13 cellular contexts compared by ENCODE assay signal in genomic region chr1:197771904-197772561, GRCh38. TPM values are rescaled to one million over a fixed set of nuclear protein-coding genes. Genes with fewer than 3 reads are reported as not detected.
DNase-seq lines count a peak whose midpoint lies in the region; ATAC-seq and TF ChIP-seq lines count a peak whose summit lies in the region.
"Had no signal": no experiment of that assay in that cellular context is flagged by ENCODE, and none has a peak within 500 bp of the region (broad histone marks: within the 10 kb centered on the region; RNA-seq: fewer than 3 reads in every experiment).

No MANE protein-coding gene starts in this region.

- peak overlapping the region; percentile 33 to 94 (median 90) for H3K4me3 Mint-ChIP-seq in CD4-positive, CD25-positive, alpha-beta regulatory T cell
- H3K4me3 Mint-ChIP-seq in CD4-positive, alpha-beta memory T cell, result peak overlapping the region in 7 of 8 donors; percentile 33 to 91 (median 47)

- H3K27ac ChIP-seq in CD4-positive, CD25-positive, alpha-beta regulatory T cell (ENCODE audit: insufficient read depth, low read length, poor library complexity, severe bottlenecking), result no peak overlapping the region
- H3K27ac ChIP-seq in CD4-positive, alpha-beta memory T cell (ENCODE audit: low read depth, low read length), result no peak overlapping the region
- H3K27ac ChIP-seq in OCI-LY3 (ENCODE audit: low read length) (no peak overlapping the region), duodenal mucosa (ENCODE audit: low read depth, low read length) (no peak overlapping the region), vagina (no peak overlapping the region)
- no peak overlapping the region for H3K27ac ChIP-seq in effector memory CD4-positive, alpha-beta T cell (ENCODE audit: insufficient read depth, low read length, poor library complexity, severe bottlenecking)
- H3K27ac ChIP-seq: BLaER1 treated with 17β-estradiol and CSF1 and Interleukin-3, amounts not matched to agents 10 nM and 100 nM; thyroid gland had no signal

- peaks cover 75% of the 10 kb centered on the region for H3K79me2 ChIP-seq in OCI-LY3 (ENCODE audit: low read length)

- no peak for TF ChIP-seq CTCF in OCI-LY3 (IDR thresholded peaks at IDR 0.05; ENCODE audit: low read depth, low read length)
- TF ChIP-seq CTCF in vagina (IDR thresholded peaks at IDR 0.05), result no peak

- intact Hi-C loops in CD4-positive, alpha-beta memory T cell (cut with micrococcal nuclease), result loop anchor here (10.0 kb wide), 1 partner anchor 913 kb away; no protein-coding TSS in a partner anchor
- intact Hi-C loops in vagina (cut with DNase I), result no loop called here

- no peaks in the 10 kb centered on the region for H3K27me3 Mint-ChIP-seq in CD4-positive, CD25-positive, alpha-beta regulatory T cell
- H3K27me3 Mint-ChIP-seq in CD4-positive, alpha-beta memory T cell, result no peaks in the 10 kb centered on the region

- H3K4me1 ChIP-seq in CD4-positive, CD25-positive, alpha-beta regulatory T cell (ENCODE audit: control insufficient read depth, insufficient read depth, low read length, poor library complexity, severe bottlenecking), result peaks cover 67% of the 10 kb centered on the region
- H3K4me1 ChIP-seq in CD4-positive, alpha-beta memory T cell (ENCODE audit: insufficient read depth, low read length), result peaks cover 78% of the 10 kb centered on the region
- H3K4me1 ChIP-seq in OCI-LY3 (ENCODE audit: low read length), result peaks cover 37% of the 10 kb centered on the region
- H3K4me1 ChIP-seq in duodenal mucosa (ENCODE audit: control insufficient read depth in 1 of 2, insufficient read depth in 2 of 2, low read length in 2 of 2), result peaks cover 43 to 53% of the 10 kb centered on the region in 2 donors
- H3K4me1 ChIP-seq in effector memory CD4-positive, alpha-beta T cell (ENCODE audit: control insufficient read depth, insufficient read depth, low read length, poor library complexity, severe bottlenecking), result peaks cover 32% of the 10 kb centered on the region
- peaks cover 50% of the 10 kb centered on the region for H3K4me1 ChIP-seq in vagina

- POLR2A ChIA-PET in CD4-positive, alpha-beta memory T cell (lab: Charles Lee; ENCODE audit: partially characterized antibody), result no interaction called here

- H3K4me2 ChIP-seq in OCI-LY3 (ENCODE audit: low read length), result 0 out of 2 replicates have a peak overlapping the region, but pooled peaks have one; percentile 89

- ATAC-seq in CD4-positive, CD25-positive, alpha-beta regulatory T cell (ENCODE audit: low read depth in 2 of 2), result no peak

- H4K20me1 ChIP-seq in OCI-LY3 (ENCODE audit: insufficient read depth, low read length), result peaks cover 57% of the 10 kb centered on the region

- no peak overlapping the region for H2AFZ ChIP-seq in OCI-LY3 (ENCODE audit: low read depth, low read length)

- no peaks in the 10 kb centered on the region for H3K9me3 ChIP-seq in CD4-positive, CD25-positive, alpha-beta regulatory T cell (ENCODE audit: control insufficient read depth in 2 of 2, low read length in 2 of 2)
- no peaks in the 10 kb centered on the region for H3K9me3 ChIP-seq in CD4-positive, alpha-beta memory T cell (ENCODE audit: control insufficient read depth in 1 of 2, low read length in 2 of 2)
- H3K9me3 ChIP-seq in OCI-LY3 (ENCODE audit: insufficient read depth, low read length) (no peaks in the 10 kb centered on the region), duodenal mucosa (ENCODE audit: control insufficient read depth in 1 of 2, low read length in 2 of 2) (no peaks in the 10 kb centered on the region), vagina (no peaks in the 10 kb centered on the region)
- no peaks in the 10 kb centered on the region for H3K9me3 ChIP-seq in effector memory CD4-positive, alpha-beta T cell (ENCODE audit: control insufficient read depth, low read length)
- H3K9me3 ChIP-seq: BLaER1 treated with 17β-estradiol and CSF1 and Interleukin-3, amounts not matched to agents 10 nM and 100 nM; thyroid gland had no signal

- no peak overlapping the region for H3K27ac Mint-ChIP-seq in CD4-positive, CD25-positive, alpha-beta regulatory T cell
- peak overlapping the region in 1 of 7 donors; percentile 10 for H3K27ac Mint-ChIP-seq in CD4-positive, alpha-beta memory T cell

- TF ChIP-seq POLR2A in vagina (IDR thresholded peaks at IDR 0.05), result no peak

- H3K36me3 Mint-ChIP-seq in CD4-positive, CD25-positive, alpha-beta regulatory T cell, result peaks cover 12% of the 10 kb centered on the region
- H3K36me3 Mint-ChIP-seq in CD4-positive, alpha-beta memory T cell, result peaks cover 8 to 21% of the 10 kb centered on the region in 2 donors

- no peaks in the 10 kb centered on the region for H3K27me3 ChIP-seq in CD4-positive, CD25-positive, alpha-beta regulatory T cell (ENCODE audit: control insufficient read depth, insufficient read depth, low read length)
- H3K27me3 ChIP-seq in CD4-positive, alpha-beta memory T cell (ENCODE audit: insufficient read depth, low read length), result no peaks in the 10 kb centered on the region
- no peaks in the 10 kb centered on the region for H3K27me3 ChIP-seq in OCI-LY3 (ENCODE audit: low read depth, low read length)
- no peaks in the 10 kb centered on the region for H3K27me3 ChIP-seq in duodenal mucosa (ENCODE audit: control insufficient read depth in 1 of 2, insufficient read depth in 2 of 2, low read length in 2 of 2)
- H3K27me3 ChIP-seq in effector memory CD4-positive, alpha-beta T cell (replicated peaks; ENCODE audit: control insufficient read depth, insufficient read depth, low read length, poor library complexity, severe bottlenecking), result no peaks in the 10 kb centered on the region
- no peaks in the 10 kb centered on the region for H3K27me3 ChIP-seq in vagina
- H3K27me3 ChIP-seq: thyroid gland had no signal

- peaks cover 7% of the 10 kb centered on the region for H3K36me3 ChIP-seq in CD4-positive, CD25-positive, alpha-beta regulatory T cell (ENCODE audit: control insufficient read depth, insufficient read depth, low read length)
- H3K36me3 ChIP-seq in CD4-positive, alpha-beta memory T cell (ENCODE audit: insufficient read depth, low read length), result no peaks in the 10 kb centered on the region
- H3K36me3 ChIP-seq in OCI-LY3 (replicated peaks; ENCODE audit: low read depth, low read length), result peaks cover 36% of the 10 kb centered on the region
- no peaks in the 10 kb centered on the region for H3K36me3 ChIP-seq in duodenal mucosa (ENCODE audit: control insufficient read depth in 1 of 2, insufficient read depth in 2 of 2, low read length in 2 of 2)
- no peaks in the 10 kb centered on the region for H3K36me3 ChIP-seq in effector memory CD4-positive, alpha-beta T cell (ENCODE audit: control insufficient read depth, insufficient read depth, low read length)
- no peaks in the 10 kb centered on the region for H3K36me3 ChIP-seq in vagina
- H3K36me3 ChIP-seq: BLaER1 treated with 17β-estradiol and CSF1 and Interleukin-3, amounts not matched to agents 10 nM and 100 nM; thyroid gland had no signal

- CTCF ChIA-PET in CD4-positive, alpha-beta memory T cell (lab: Charles Lee; ENCODE audit: partially characterized antibody), result no interaction called here

- H3K9me3 Mint-ChIP-seq in CD4-positive, CD25-positive, alpha-beta regulatory T cell, result no peaks in the 10 kb centered on the region
- no peaks in the 10 kb centered on the region for H3K9me3 Mint-ChIP-seq in CD4-positive, alpha-beta memory T cell

- H3K9ac ChIP-seq in OCI-LY3 (ENCODE audit: low read length), result no peak overlapping the region
- H3K9ac ChIP-seq in duodenal mucosa (ENCODE audit: low read depth in 1 of 2, low read length in 2 of 2), result peak overlapping the region in 1 of 2 donors; percentile 8
- H3K9ac ChIP-seq: BLaER1 treated with 17β-estradiol and CSF1 and Interleukin-3, amounts not matched to agents 10 nM and 100 nM had no signal

- H3K4me3 ChIP-seq in CD4-positive, CD25-positive, alpha-beta regulatory T cell (ENCODE audit: low read depth, low read length), result peak overlapping the region; percentile 41
- H3K4me3 ChIP-seq in CD4-positive, alpha-beta memory T cell (ENCODE audit: low read length in 2 of 2), result no peak overlapping the region
- H3K4me3 ChIP-seq in OCI-LY3 (ENCODE audit: low read length), result no peak overlapping the region
- H3K4me3 ChIP-seq in duodenal mucosa (ENCODE audit: low read depth in 1 of 2, low read length in 2 of 2), result peak overlapping the region; percentile 37 to 83
- no peak overlapping the region for H3K4me3 ChIP-seq in effector memory CD4-positive, alpha-beta T cell (ENCODE audit: insufficient read depth, low read depth, low read length, poor library complexity, severe bottlenecking)
- H3K4me3 ChIP-seq in vagina, result no peak overlapping the region
- H3K4me3 ChIP-seq: BLaER1 treated with 17β-estradiol and CSF1 and Interleukin-3, amounts not matched to agents 10 nM and 100 nM; thyroid gland had no signal

- DNase-seq in CD4-positive, CD25-positive, alpha-beta regulatory T cell, result no peak
- DNase-seq in CD4-positive, alpha-beta memory T cell, result no peak
- no peak for DNase-seq in effector memory CD4-positive, alpha-beta T cell
- no peak for DNase-seq in DMS153 treated with DMSO at 0.1 percent for 48 hours (lab: John Stamatoyannopoulos, UW; ENCODE audit: unreplicated experiment)
- no peak for DNase-seq in vagina (ENCODE audit: extremely low spot score in 2 of 2)
- DNase-seq: activated CD4-positive, alpha-beta T cell treated with anti-CD3 and anti-CD28 coated beads, Interleukin-2, amount 50 U/mL, for 48 hours; activated effector memory CD4-positive, alpha-beta T cell treated with anti-CD3 and anti-CD28 coated beads, Interleukin-2, amount 50 U/mL, for 16 hours; DMS79 treated with DMSO at 0.1 percent for 48 hours; NCI-H187 treated with DMSO at 0.1 percent for 48 hours; thyroid gland had no signal

- peaks cover 53 to 79% (median 66%) of the 10 kb centered on the region in 4 donors for H3K4me1 Mint-ChIP-seq in CD4-positive, CD25-positive, alpha-beta regulatory T cell
- H3K4me1 Mint-ChIP-seq in CD4-positive, alpha-beta memory T cell, result peaks cover 60 to 77% (median 70%) of the 10 kb centered on the region in 4 donors

RNA-seq across cellular contexts. Expression of gene DENND1B, which starts 3.2 kb away (rescaled TPM):
- total RNA-seq in CD4-positive, CD25-positive, alpha-beta regulatory T cell, result 45.5 TPM
- polyA plus RNA-seq in CD4-positive, CD25-positive, alpha-beta regulatory T cell, result 10 to 100 TPM; 13.8 to 20.9 (median 16.5) TPM
- total RNA-seq in CD4-positive, alpha-beta memory T cell, result 10 to 100 TPM; 25.5 to 26.3 TPM
- 10 to 100 TPM; 12.5 to 19.4 TPM for polyA plus RNA-seq in CD4-positive, alpha-beta memory T cell
- 17.2 TPM for total RNA-seq in vagina

Comparison
In these comparisons a context has a peak if more than half of its experiments do, and no peak if none do; other contexts are left out.
1. H3K4me3 ChIP-seq: peak in CD4-positive, CD25-positive, alpha-beta regulatory T cell (single experiment) and duodenal mucosa (2 of 2); none in CD4-positive, alpha-beta memory T cell (0 of 2), OCI-LY3 (single experiment), effector memory CD4-positive, alpha-beta T cell (single experiment) and vagina (0 of 2).